Comparison of ENCODE assay signal across 11 cellular contexts in the genomic region with DNA sequence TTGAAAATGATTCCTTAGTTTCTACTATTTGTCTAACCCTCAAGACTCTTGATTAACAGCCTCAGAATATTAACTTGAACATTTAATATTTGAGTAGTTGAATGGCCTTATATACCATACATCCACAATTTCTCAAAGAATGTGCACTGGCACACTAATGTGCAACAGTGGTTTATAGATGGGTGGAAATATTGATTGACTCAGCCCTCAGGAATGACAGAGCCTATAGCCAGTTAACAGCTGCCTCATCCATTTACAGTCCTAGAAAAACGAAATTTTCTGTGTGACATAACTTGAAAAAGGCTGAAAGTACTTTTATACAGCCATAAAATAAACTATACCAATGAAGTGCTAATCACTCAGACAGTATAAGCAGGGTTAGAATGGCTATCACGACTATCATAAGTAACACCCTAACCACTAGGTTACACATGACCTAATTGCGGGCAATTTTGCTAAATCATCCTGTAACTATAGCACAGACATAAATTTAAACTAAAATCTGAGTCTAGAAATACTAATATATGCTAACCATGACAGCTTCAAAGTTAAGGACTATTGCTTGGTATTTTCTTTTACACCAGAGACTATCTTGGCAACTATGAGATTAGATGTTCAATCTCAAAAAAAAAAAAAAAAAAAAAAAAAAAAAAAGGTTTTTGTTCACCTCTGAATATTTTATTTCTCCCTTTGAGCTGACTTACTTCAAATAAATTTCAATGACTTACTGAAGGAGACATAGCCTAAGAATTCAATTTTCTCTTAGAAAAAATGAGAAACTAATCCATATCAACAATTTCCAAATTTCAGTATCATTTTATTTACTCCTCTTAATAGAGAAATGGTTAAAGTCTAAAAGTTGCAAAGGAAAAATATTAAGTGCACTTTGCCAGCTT. TPM values are rescaled to one million over a fixed set of nuclear protein-coding genes. Genes with fewer than 3 reads are reported as not detected.
A peak's percentile ranks its signal among the peaks of the same experiment; 100 is the strongest.
DNase-seq lines count a peak whose midpoint lies in the region; ATAC-seq and TF ChIP-seq lines count a peak whose summit lies in the region.
"Had no signal": no experiment of that assay in that cellular context is flagged by ENCODE, and none has a peak within 500 bp of the region (broad histone marks: within the 10 kb centered on the region; RNA-seq: fewer than 3 reads in every experiment).

No MANE protein-coding gene starts in this region.

- no peaks in the 10 kb centered on the region for H3K9me3 Mint-ChIP-seq in activated CD8-positive, alpha-beta memory T cell treated with anti-CD3 and anti-CD28 coated beads, Interleukin-2, amount 10 ng/mL, durations not matched to agents 7 days and 5 days (ENCODE audit: low read depth)
- no peaks in the 10 kb centered on the region for H3K9me3 Mint-ChIP-seq in stimulated activated effector memory CD8-positive, alpha-beta T cell treated with anti-CD3 and anti-CD28 coated beads, Interleukin-12 subunit alpha, Interleukin-12 subunit beta, amount 100 ng/mL, for 72 hours

- DNase-seq in activated CD8-positive, alpha-beta memory T cell treated with anti-CD3 and anti-CD28 coated beads, Interleukin-2, amount 10 ng/mL, durations not matched to agents 7 days and 5 days = no peak
- no peak for DNase-seq in activated CD8-positive, alpha-beta memory T cell treated with anti-CD3 and anti-CD28 coated beads, Interleukin-2, amount 50 U/mL, for 4 hours
- DNase-seq in T-helper 17 cell (no peak), fibroblast of lung (ENCODE audit: low read depth in 2 of 2) (peak; percentile 62 to 69), NCI-H2227 (lab: John Stamatoyannopoulos, UW; ENCODE audit: unreplicated experiment) (no peak), COLO668 (lab: John Stamatoyannopoulos, UW; ENCODE audit: unreplicated experiment) (no peak), GM13977 (ENCODE audit: low spot score) (no peak)
- DNase-seq in stimulated activated effector memory CD8-positive, alpha-beta T cell treated with anti-CD3 and anti-CD28 coated beads, Interleukin-12 subunit alpha, Interleukin-12 subunit beta, amount 100 ng/mL, for 72 hours (ENCODE audit: low spot score in 2 of 2) = no peak
- DNase-seq: cerebellar nuclear complex; NCI-H2081 treated with DMSO at 0.1 percent for 48 hours; stimulated activated CD4-positive, alpha-beta T cell treated with anti-CD3 and anti-CD28 coated beads, Interleukin-4, amount 100 ng/mL, for 4 hours had no signal

- TF ChIP-seq CTCF in fibroblast of lung (conservative IDR thresholded peaks at IDR 0.05 in 1 of 2, IDR thresholded peaks at IDR 0.05 in 1 of 2; ENCODE audit: low read depth in 1 of 2, low read length in 2 of 2) (no peak), GM13977 (IDR thresholded peaks at IDR 0.05; ENCODE audit: extremely low read depth, insufficient read depth, missing control alignments) (no peak)

- H3K27me3 Mint-ChIP-seq in activated CD8-positive, alpha-beta memory T cell treated with anti-CD3 and anti-CD28 coated beads, Interleukin-2, amount 10 ng/mL, durations not matched to agents 7 days and 5 days = no peaks in the 10 kb centered on the region
- H3K27me3 Mint-ChIP-seq in T-helper 17 cell = no peaks in the 10 kb centered on the region

- H3K4me3 Mint-ChIP-seq in activated CD8-positive, alpha-beta memory T cell treated with anti-CD3 and anti-CD28 coated beads, Interleukin-2, amount 10 ng/mL, durations not matched to agents 7 days and 5 days = no peak overlapping the region
- H3K4me3 Mint-ChIP-seq in T-helper 17 cell = no peak overlapping the region
- no peak overlapping the region for H3K4me3 Mint-ChIP-seq in stimulated activated effector memory CD8-positive, alpha-beta T cell treated with anti-CD3 and anti-CD28 coated beads, Interleukin-12 subunit alpha, Interleukin-12 subunit beta, amount 100 ng/mL, for 72 hours

- H3K9ac ChIP-seq in fibroblast of lung (ENCODE audit: insufficient read depth, low read length) = no peak overlapping the region

- H3K4me1 Mint-ChIP-seq in activated CD8-positive, alpha-beta memory T cell treated with anti-CD3 and anti-CD28 coated beads, Interleukin-2, amount 10 ng/mL, durations not matched to agents 7 days and 5 days = peaks cover 22% of the 10 kb centered on the region
- peaks cover 17% of the 10 kb centered on the region for H3K4me1 Mint-ChIP-seq in T-helper 17 cell
- peaks cover 21% of the 10 kb centered on the region for H3K4me1 Mint-ChIP-seq in stimulated activated effector memory CD8-positive, alpha-beta T cell treated with anti-CD3 and anti-CD28 coated beads, Interleukin-12 subunit alpha, Interleukin-12 subunit beta, amount 100 ng/mL, for 72 hours

- H4K20me1 ChIP-seq in fibroblast of lung (ENCODE audit: control insufficient read depth, extremely low read depth, insufficient read depth, low read length) = no peaks in the 10 kb centered on the region

- CTCF ChIA-PET in activated CD8-positive, alpha-beta memory T cell treated with anti-CD3 and anti-CD28 coated beads, Interleukin-2, amount 10 ng/mL, durations not matched to agents 7 days and 5 days (lab: Charles Lee) = interaction anchor here (0.7 to 2.1 kb wide), 3 partner anchors 9 to 226 kb away, joined by 5 to 7 read pairs (median 6); a partner anchor contains a TSS

- peak overlapping the region; percentile 9 for H3K4me2 ChIP-seq in fibroblast of lung (ENCODE audit: extremely low read depth, insufficient read depth, low read length)

- no peak overlapping the region for H3K27ac Mint-ChIP-seq in activated CD8-positive, alpha-beta memory T cell treated with anti-CD3 and anti-CD28 coated beads, Interleukin-2, amount 10 ng/mL, durations not matched to agents 7 days and 5 days
- no peak overlapping the region for H3K27ac Mint-ChIP-seq in T-helper 17 cell
- peak overlapping the region; percentile 74 for H3K27ac Mint-ChIP-seq in stimulated activated effector memory CD8-positive, alpha-beta T cell treated with anti-CD3 and anti-CD28 coated beads, Interleukin-12 subunit alpha, Interleukin-12 subunit beta, amount 100 ng/mL, for 72 hours

- H3K4me3 ChIP-seq in fibroblast of lung (replicated peaks in 1 of 4; ENCODE audit: control extremely low read depth in 1 of 4, insufficient read depth in 1 of 4, low read depth in 3 of 4, low read length in 4 of 4) = no peak overlapping the region

- H3K79me2 ChIP-seq in fibroblast of lung (ENCODE audit: control insufficient read depth, insufficient read depth, low read length) = peaks cover 28% of the 10 kb centered on the region

- peaks cover 4% of the 10 kb centered on the region for H3K4me1 ChIP-seq in fibroblast of lung (ENCODE audit: control insufficient read depth, extremely low read depth, insufficient read depth, low read length)

- H3K9me3 ChIP-seq in T-helper 17 cell (ENCODE audit: control insufficient read depth, low read length, poor library complexity, severe bottlenecking) (no peaks in the 10 kb centered on the region), fibroblast of lung (ENCODE audit: control insufficient read depth, insufficient read depth, low read depth, low read length) (no peaks in the 10 kb centered on the region)

- in situ Hi-C loops in GM13977 (cut with MboI; ENCODE audit: low pct_unique_long_range_greater_than_20kb, low sequenced_read_pairs, unreplicated experiment) = no loop called here

- peak; percentile 65 for ATAC-seq in activated CD8-positive, alpha-beta memory T cell treated with anti-CD3 and anti-CD28 coated beads, Interleukin-2, amount 10 ng/mL, durations not matched to agents 7 days and 5 days
- peak; percentile 46 for ATAC-seq in T-helper 17 cell
- peak; percentile 100 for ATAC-seq in stimulated activated effector memory CD8-positive, alpha-beta T cell treated with anti-CD3 and anti-CD28 coated beads, Interleukin-12 subunit alpha, Interleukin-12 subunit beta, amount 100 ng/mL, for 72 hours

- peaks cover 19% of the 10 kb centered on the region for H3K36me3 Mint-ChIP-seq in activated CD8-positive, alpha-beta memory T cell treated with anti-CD3 and anti-CD28 coated beads, Interleukin-2, amount 10 ng/mL, durations not matched to agents 7 days and 5 days
- peaks cover 2% of the 10 kb centered on the region for H3K36me3 Mint-ChIP-seq in T-helper 17 cell (ENCODE audit: low read depth)
- H3K36me3 Mint-ChIP-seq in stimulated activated effector memory CD8-positive, alpha-beta T cell treated with anti-CD3 and anti-CD28 coated beads, Interleukin-12 subunit alpha, Interleukin-12 subunit beta, amount 100 ng/mL, for 72 hours = peaks cover 43% of the 10 kb centered on the region

- H3K36me3 ChIP-seq in fibroblast of lung (ENCODE audit: control insufficient read depth, insufficient read depth, low read length) = no peaks in the 10 kb centered on the region

- no peak overlapping the region for H2AFZ ChIP-seq in fibroblast of lung (ENCODE audit: low read length)

- no peaks in the 10 kb centered on the region for H3K27me3 ChIP-seq in fibroblast of lung (ENCODE audit: control insufficient read depth, insufficient read depth, low read length)

- H3K27ac ChIP-seq in fibroblast of lung (ENCODE audit: insufficient read depth, low read length) = no peak overlapping the region

RNA-seq across cellular contexts. Expression of a gene that starts 9.3 kb away (rescaled TPM):
- 10 to 100 TPM; 29.3 to 32.3 TPM for total RNA-seq in activated CD8-positive, alpha-beta memory T cell treated with anti-CD3 and anti-CD28 coated beads, Interleukin-2, amount 10 ng/mL, durations not matched to agents 7 days and 5 days
- total RNA-seq in T-helper 17 cell (10 to 100 TPM; 49.4 to 56.8 TPM), fibroblast of lung (42.1 and 44.3 TPM in 2 replicates)
- 24.0 and 25.7 TPM in 2 replicates for polyA plus RNA-seq in fibroblast of lung
- polyA plus RNA-seq in fibroblast of lung (2012) = 15.7 and 19.8 TPM in 2 replicates
- 36.1 and 44.7 TPM in 2 replicates for polyA minus RNA-seq in fibroblast of lung (ENCODE audit: low replicate concordance)

Comparison
In these comparisons a context has a peak if more than half of its experiments do, and no peak if none do; other contexts are left out.
1. ATAC-seq: peak in every context shown above with its lines; median percentile 100 in stimulated activated effector memory CD8-positive, alpha-beta T cell treated with anti-CD3 and anti-CD28 coated beads, Interleukin-12 subunit alpha, Interleukin-12 subunit beta, amount 100 ng/mL, for 72 hours; 65 in activated CD8-positive, alpha-beta memory T cell treated with anti-CD3 and anti-CD28 coated beads, Interleukin-2, amount 10 ng/mL, durations not matched to agents 7 days and 5 days; 46 in T-helper 17 cell.
2. DNase-seq: peak in fibroblast of lung (2 of 2); none in activated CD8-positive, alpha-beta memory T cell treated with anti-CD3 and anti-CD28 coated beads, Interleukin-2, amount 10 ng/mL, durations not matched to agents 7 days and 5 days (single experiment), activated CD8-positive, alpha-beta memory T cell treated with anti-CD3 and anti-CD28 coated beads, Interleukin-2, amount 50 U/mL, for 4 hours (single experiment), T-helper 17 cell (0 of 3), stimulated activated effector memory CD8-positive, alpha-beta T cell treated with anti-CD3 and anti-CD28 coated beads, Interleukin-12 subunit alpha, Interleukin-12 subunit beta, amount 100 ng/mL, for 72 hours (0 of 2), NCI-H2227 (single experiment), COLO668 (single experiment) and GM13977 (single experiment).